Comparison of ENCODE assay signal across 1 cellular context in genomic region chr3:52232279-52233107, GRCh38.
TF ChIP-seq lines count a peak whose summit lies in the region.

No MANE protein-coding gene starts in this region.

TF ChIP-seq in HCT116, 20 proteins besides CTCF, POLR2A, EP300 and RAD21 (continued from another document):
- TF ChIP-seq YY1 (IDR thresholded peaks at IDR 0.05; ENCODE audit: extremely low read depth, insufficient replicate concordance, low read depth, low read length) = no peak
- TF ChIP-seq ZNF274 (IDR thresholded peaks at IDR 0.05; ENCODE audit: low read depth, low read length) = no peak
- TF ChIP-seq ZFX (IDR thresholded peaks at IDR 0.05) = no peak
- no peak for TF ChIP-seq SIN3A (IDR thresholded peaks at IDR 0.05; ENCODE audit: low read depth)
- no peak for TF ChIP-seq ATF3 (IDR thresholded peaks at IDR 0.05)
- TF ChIP-seq JUND (IDR thresholded peaks at IDR 0.05) = no peak
- no peak for TF ChIP-seq EZH2 (IDR thresholded peaks at IDR 0.05)
- no peak for TF ChIP-seq POLR2AphosphoS5 (IDR thresholded peaks at IDR 0.05; ENCODE audit: low read depth, low read length)
- no peak for TF ChIP-seq EGR1 (IDR thresholded peaks at IDR 0.05; ENCODE audit: low read depth)
- no peak for TF ChIP-seq ELF1 (IDR thresholded peaks at IDR 0.05; ENCODE audit: borderline replicate concordance, low read depth)
- TF ChIP-seq SP1 (IDR thresholded peaks at IDR 0.05; ENCODE audit: low read depth) = no peak
